Comparison of ENCODE assay signal across 1 cellular context in the genomic region with DNA sequence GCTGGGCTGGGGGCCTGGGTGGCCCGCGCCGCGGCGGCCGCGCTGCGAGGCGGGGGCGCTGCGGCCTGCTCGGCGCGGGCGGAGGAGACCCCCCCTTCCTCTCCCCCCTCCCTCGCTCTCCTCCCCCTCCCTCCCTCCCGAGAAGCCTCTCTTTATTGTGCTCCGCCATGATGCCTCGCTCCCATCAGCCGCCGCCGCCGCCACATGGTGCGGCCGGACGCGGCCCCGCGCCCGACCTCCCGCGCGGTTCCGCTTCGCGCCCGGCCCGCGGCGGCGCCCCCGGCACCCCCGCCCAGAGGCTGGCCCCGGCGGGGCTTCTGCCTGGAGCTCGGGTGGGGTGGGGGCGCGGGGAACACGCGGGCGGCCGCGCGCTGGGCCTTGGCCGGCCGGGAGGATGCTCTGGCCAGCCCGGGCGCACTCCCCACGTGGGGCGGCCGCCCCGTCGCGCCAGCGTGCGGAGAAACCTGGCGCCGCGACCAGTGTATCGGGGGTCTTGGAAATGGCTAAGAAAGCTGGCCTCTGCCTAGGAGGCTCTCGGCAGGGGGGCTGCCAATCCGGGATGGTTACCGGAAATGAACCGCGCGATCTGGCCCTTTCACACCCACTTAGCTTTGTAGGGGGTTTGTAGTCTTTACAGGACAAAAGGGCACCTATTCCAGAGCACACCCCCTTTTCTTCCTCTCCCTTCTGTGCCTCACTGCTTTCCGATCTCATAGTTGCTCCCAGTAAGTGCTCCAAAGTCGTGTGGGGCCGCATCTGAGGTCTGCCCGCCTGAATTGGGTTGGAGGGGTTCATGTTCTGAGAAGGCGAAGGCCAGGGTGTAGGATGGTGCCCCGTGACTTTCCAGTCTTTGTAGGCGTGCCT.
TF ChIP-seq lines count a peak whose summit lies in the region.

No MANE protein-coding gene starts in this region.

TF ChIP-seq in SK-N-SH, 30 proteins besides CTCF, POLR2A, EP300 and RAD21 (continued from another document):
- TF ChIP-seq IRF3 (IDR thresholded peaks at IDR 0.05; ENCODE audit: low read depth, low read length) = no peak
- TF ChIP-seq MAX (IDR thresholded peaks at IDR 0.05; ENCODE audit: low read depth) = peak; percentile 33; the same call in 1 of the 2 replicates
- no peak for TF ChIP-seq MEF2A (IDR thresholded peaks at IDR 0.05; ENCODE audit: borderline replicate concordance, low read depth)
- no peak for TF ChIP-seq ELF1 (IDR thresholded peaks at IDR 0.05)
TF ChIP-seq in SK-N-SH: peak in this region for 3.
